ENCODE assay signal across 17 cellular contexts in genomic region chr12:53204351-53204750, GRCh38. TPM values are rescaled to one million over a fixed set of nuclear protein-coding genes. Genes with fewer than 3 reads are reported as not detected.
A peak's percentile ranks its signal among the peaks of the same experiment; 100 is the strongest.
DNase-seq lines count a peak whose midpoint lies in the region; ATAC-seq and TF ChIP-seq lines count a peak whose summit lies in the region.
"Had no signal": no experiment of that assay in that cellular context is flagged by ENCODE, and none has a peak within 500 bp of the region (broad histone marks: within the 10 kb centered on the region; RNA-seq: fewer than 3 reads in every experiment).

No MANE protein-coding gene starts in this region.

- no peak for DNase-seq in activated CD4-positive, alpha-beta T cell treated with anti-CD3 and anti-CD28 coated beads, Interleukin-2, amount 10 ng/mL, durations not matched to agents 24 days and 14 days
- DNase-seq in activated CD4-positive, alpha-beta T cell treated with anti-CD3 and anti-CD28 coated beads, Interleukin-2, amount 50 U/mL, for 4 hours, result no peak
- DNase-seq in activated CD8-positive, alpha-beta T cell treated with anti-CD3 and anti-CD28 coated beads for 36 hours, result no peak
- no peak for DNase-seq in naive thymus-derived CD4-positive, alpha-beta T cell
- DNase-seq in stimulated activated CD4-positive, alpha-beta T cell treated with anti-CD3 and anti-CD28 coated beads, Interleukin-1b, Interleukin-23, amount 100 ng/mL, for 48 hours, result no peak
- DNase-seq: activated naive CD4-positive, alpha-beta T cell; brain microvascular endothelial cell; dermis blood vessel endothelial cell; NCI-H2081; NCI-H524; stimulated activated naive CD8-positive, alpha-beta T cell treated with anti-CD3 and anti-CD28 coated beads, Interleukin-15, Interleukin-2, amounts not matched to agents 100 U/mL and 50 U/mL, for 24 hours had no signal

- CTCF ChIA-PET in activated CD8-positive, alpha-beta T cell treated with anti-CD3 and anti-CD28 coated beads for 36 hours (lab: Charles Lee), result interaction anchor here (0.6 to 2.1 kb wide), 6 partner anchors 9 to 56 kb away, joined by 3 to 5 read pairs (median 3); no protein-coding TSS in a partner anchor
- CTCF ChIA-PET in naive thymus-derived CD4-positive, alpha-beta T cell (lab: Charles Lee), result interaction anchor here (0.8 to 10.2 kb wide), 6 partner anchors 7 to 1084 kb away, joined by 3 to 88 read pairs (median 4); partner anchors contain the start of gene ITGB7

- peaks cover 76 to 82% of the 10 kb centered on the region in 2 donors for H3K4me1 ChIP-seq in naive thymus-derived CD4-positive, alpha-beta T cell (ENCODE audit: control insufficient read depth in 2 of 2, insufficient read depth in 2 of 2, low read length in 2 of 2)
- H3K4me1 ChIP-seq: A549 had no signal

- H3K4me3 Mint-ChIP-seq in activated CD4-positive, alpha-beta T cell treated with anti-CD3 and anti-CD28 coated beads, Interleukin-2, amount 10 ng/mL, durations not matched to agents 24 days and 14 days, result peak overlapping the region; percentile 66
- peak overlapping the region; percentile 60 to 94 (median 85) for H3K4me3 Mint-ChIP-seq in IgD-negative memory B cell
- H3K4me3 Mint-ChIP-seq in activated CD8-positive, alpha-beta T cell treated with anti-CD3 and anti-CD28 coated beads for 36 hours, result peak overlapping the region; percentile 24
- peak overlapping the region; percentile 33 to 92 (median 84) for H3K4me3 Mint-ChIP-seq in naive thymus-derived CD4-positive, alpha-beta T cell

- intact Hi-C loops in activated CD4-positive, alpha-beta T cell treated with anti-CD3 and anti-CD28 coated beads, Interleukin-2, amount 10 ng/mL, durations not matched to agents 24 days and 14 days (cut with micrococcal nuclease), result no loop called here
- intact Hi-C loops in activated CD8-positive, alpha-beta T cell treated with anti-CD3 and anti-CD28 coated beads for 36 hours (cut with micrococcal nuclease), result no loop called here
- intact Hi-C loops in naive thymus-derived CD4-positive, alpha-beta T cell (cut with micrococcal nuclease), result no loop called here

- H3K4me3 ChIP-seq in naive thymus-derived CD4-positive, alpha-beta T cell (ENCODE audit: low read length), result no peak overlapping the region
- H3K4me3 ChIP-seq: A549, SJSA1 had no signal

- TF ChIP-seq CTCF in activated CD8-positive, alpha-beta T cell treated with anti-CD3 and anti-CD28 coated beads for 36 hours (IDR thresholded peaks at IDR 0.05), result no peak

- H3K27me3 ChIP-seq in naive thymus-derived CD4-positive, alpha-beta T cell (ENCODE audit: control insufficient read depth in 2 of 2, insufficient read depth in 2 of 2, low read length in 2 of 2), result no peaks in the 10 kb centered on the region
- H3K27me3 ChIP-seq: brain microvascular endothelial cell, SJSA1 had no signal

- POLR2A ChIA-PET in activated CD8-positive, alpha-beta T cell treated with anti-CD3 and anti-CD28 coated beads for 36 hours (lab: Charles Lee), result interaction anchor here (8.1 kb wide), 1 partner anchor 14 kb away, joined by 78 read pairs; no protein-coding TSS in a partner anchor
- POLR2A ChIA-PET in naive thymus-derived CD4-positive, alpha-beta T cell (lab: Charles Lee), result interaction anchor here (0.7 to 10.4 kb wide), 7 partner anchors 8 to 91 kb away, joined by 3 to 217 read pairs (median 5); partner anchors contain the start of genes CSAD, PFDN5 and ZNF740

- H3K4me1 Mint-ChIP-seq in activated CD4-positive, alpha-beta T cell treated with anti-CD3 and anti-CD28 coated beads, Interleukin-2, amount 10 ng/mL, durations not matched to agents 24 days and 14 days, result peaks cover 69% of the 10 kb centered on the region
- peaks cover 46 to 62% (median 59%) of the 10 kb centered on the region in 3 donors for H3K4me1 Mint-ChIP-seq in IgD-negative memory B cell
- peaks cover 78% of the 10 kb centered on the region for H3K4me1 Mint-ChIP-seq in activated CD8-positive, alpha-beta T cell treated with anti-CD3 and anti-CD28 coated beads for 36 hours (ENCODE audit: low read depth)
- peaks cover 57 to 91% (median 78%) of the 10 kb centered on the region in 7 donors for H3K4me1 Mint-ChIP-seq in naive thymus-derived CD4-positive, alpha-beta T cell

- peak overlapping the region; percentile 59 for H3K27ac Mint-ChIP-seq in activated CD4-positive, alpha-beta T cell treated with anti-CD3 and anti-CD28 coated beads, Interleukin-2, amount 10 ng/mL, durations not matched to agents 24 days and 14 days
- no peak overlapping the region for H3K27ac Mint-ChIP-seq in IgD-negative memory B cell
- peak overlapping the region; percentile 46 for H3K27ac Mint-ChIP-seq in activated CD8-positive, alpha-beta T cell treated with anti-CD3 and anti-CD28 coated beads for 36 hours
- H3K27ac Mint-ChIP-seq in naive thymus-derived CD4-positive, alpha-beta T cell, result peak overlapping the region in 8 of 9 donors; percentile 21 to 89 (median 86)

- no peak for ATAC-seq in activated CD8-positive, alpha-beta T cell treated with anti-CD3 and anti-CD28 coated beads for 36 hours
- ATAC-seq in naive thymus-derived CD4-positive, alpha-beta T cell, result no peak
- ATAC-seq in HG03378 (IDR thresholded peaks at IDR 0.05; ENCODE audit: unreplicated experiment) (no peak), GM18520 (IDR thresholded peaks at IDR 0.05; ENCODE audit: unreplicated experiment) (no peak)
- ATAC-seq: A549; left lobe of liver; stimulated activated naive CD8-positive, alpha-beta T cell treated with anti-CD3 and anti-CD28 coated beads, Interleukin-15, Interleukin-2, amounts not matched to agents 100 U/mL and 50 U/mL, for 24 hours had no signal

- H3K27ac ChIP-seq in naive thymus-derived CD4-positive, alpha-beta T cell (ENCODE audit: low read depth, low read length), result peak overlapping the region; percentile 85
- H3K27ac ChIP-seq: A549, brain microvascular endothelial cell, SJSA1 had no signal

- no peaks in the 10 kb centered on the region for H3K27me3 Mint-ChIP-seq in activated CD4-positive, alpha-beta T cell treated with anti-CD3 and anti-CD28 coated beads, Interleukin-2, amount 10 ng/mL, durations not matched to agents 24 days and 14 days
- peaks cover 2% of the 10 kb centered on the region for H3K27me3 Mint-ChIP-seq in IgD-negative memory B cell
- no peaks in the 10 kb centered on the region for H3K27me3 Mint-ChIP-seq in activated CD8-positive, alpha-beta T cell treated with anti-CD3 and anti-CD28 coated beads for 36 hours
- no peaks in the 10 kb centered on the region for H3K27me3 Mint-ChIP-seq in naive thymus-derived CD4-positive, alpha-beta T cell

- no peaks in the 10 kb centered on the region for H3K9me3 Mint-ChIP-seq in activated CD4-positive, alpha-beta T cell treated with anti-CD3 and anti-CD28 coated beads, Interleukin-2, amount 10 ng/mL, durations not matched to agents 24 days and 14 days
- H3K9me3 Mint-ChIP-seq in IgD-negative memory B cell, result no peaks in the 10 kb centered on the region
- no peaks in the 10 kb centered on the region for H3K9me3 Mint-ChIP-seq in activated CD8-positive, alpha-beta T cell treated with anti-CD3 and anti-CD28 coated beads for 36 hours
- H3K9me3 Mint-ChIP-seq in naive thymus-derived CD4-positive, alpha-beta T cell, result no peaks in the 10 kb centered on the region

- H3K9me3 ChIP-seq in naive thymus-derived CD4-positive, alpha-beta T cell (ENCODE audit: control insufficient read depth in 2 of 3, low read length in 3 of 3), result no peaks in the 10 kb centered on the region
- H3K9me3 ChIP-seq: A549, SJSA1 had no signal

- H3K36me3 Mint-ChIP-seq in activated CD4-positive, alpha-beta T cell treated with anti-CD3 and anti-CD28 coated beads, Interleukin-2, amount 10 ng/mL, durations not matched to agents 24 days and 14 days (ENCODE audit: low read depth), result peaks cover 38% of the 10 kb centered on the region
- peaks cover 13% of the 10 kb centered on the region for H3K36me3 Mint-ChIP-seq in IgD-negative memory B cell
- H3K36me3 Mint-ChIP-seq in activated CD8-positive, alpha-beta T cell treated with anti-CD3 and anti-CD28 coated beads for 36 hours (ENCODE audit: low read depth), result peaks cover 45% of the 10 kb centered on the region
- peaks cover 3 to 55% (median 10%) of the 10 kb centered on the region in 5 donors for H3K36me3 Mint-ChIP-seq in naive thymus-derived CD4-positive, alpha-beta T cell

- peaks cover 6 to 7% (median 6%) of the 10 kb centered on the region in 3 experiments for H3K36me3 ChIP-seq in naive thymus-derived CD4-positive, alpha-beta T cell (ENCODE audit: control insufficient read depth in 2 of 3, insufficient read depth in 3 of 3, low read length in 3 of 3)
- H3K36me3 ChIP-seq: brain microvascular endothelial cell, SJSA1 had no signal

RNA-seq across cellular contexts. Expression of gene ITGB7, which starts 2.7 kb away (rescaled TPM):
- total RNA-seq in activated CD4-positive, alpha-beta T cell treated with anti-CD3 and anti-CD28 coated beads, Interleukin-2, amount 10 ng/mL, durations not matched to agents 24 days and 14 days, result 226 and 239 TPM in 2 replicates
- polyA plus RNA-seq in IgD-negative memory B cell, result 238 TPM
- 100 to 1,000 TPM; 121 to 137 TPM for total RNA-seq in activated CD8-positive, alpha-beta T cell treated with anti-CD3 and anti-CD28 coated beads for 36 hours
- total RNA-seq in naive thymus-derived CD4-positive, alpha-beta T cell, result 100 to 1,000 TPM; 208 to 760 (median 408) TPM
- 100 to 1,000 TPM; 191 to 205 TPM for polyA plus RNA-seq in naive thymus-derived CD4-positive, alpha-beta T cell

RNA-seq across cellular contexts. Expression of gene CSAD, which starts 23.6 kb away (rescaled TPM):
- total RNA-seq in activated CD4-positive, alpha-beta T cell treated with anti-CD3 and anti-CD28 coated beads, Interleukin-2, amount 10 ng/mL, durations not matched to agents 24 days and 14 days, result 21.6 and 25.6 TPM in 2 replicates
- 0.58 TPM for polyA plus RNA-seq in IgD-negative memory B cell
- total RNA-seq in activated CD8-positive, alpha-beta T cell treated with anti-CD3 and anti-CD28 coated beads for 36 hours, result 10 to 100 TPM; 13.8 to 18.6 TPM
- total RNA-seq in naive thymus-derived CD4-positive, alpha-beta T cell, result 10 to 100 TPM; 34.1 to 76.3 (median 69.1) TPM
- 1 to 10 TPM; 1.3 to 2.1 TPM for polyA plus RNA-seq in naive thymus-derived CD4-positive, alpha-beta T cell

RNA-seq across cellular contexts. Expression of gene ZNF740, which starts 23.8 kb away (rescaled TPM):
- total RNA-seq in activated CD4-positive, alpha-beta T cell treated with anti-CD3 and anti-CD28 coated beads, Interleukin-2, amount 10 ng/mL, durations not matched to agents 24 days and 14 days, result 44.0 and 50.5 TPM in 2 replicates
- 5.0 TPM for polyA plus RNA-seq in IgD-negative memory B cell
- 10 to 100 TPM; 31.3 to 35.9 TPM for total RNA-seq in activated CD8-positive, alpha-beta T cell treated with anti-CD3 and anti-CD28 coated beads for 36 hours
- total RNA-seq in naive thymus-derived CD4-positive, alpha-beta T cell, result 100 to 1,000 TPM in 2 of 5 experiments, 10 to 100 TPM in 3; 37.2 to 135 (median 49.5) TPM
- 1 to 10 TPM; 3.6 to 3.8 TPM for polyA plus RNA-seq in naive thymus-derived CD4-positive, alpha-beta T cell

RNA-seq across cellular contexts. Expression of gene RARG, which starts 27.7 kb away (rescaled TPM):
- total RNA-seq in activated CD4-positive, alpha-beta T cell treated with anti-CD3 and anti-CD28 coated beads, Interleukin-2, amount 10 ng/mL, durations not matched to agents 24 days and 14 days, result 57.2 and 58.5 TPM in 2 replicates
- 4.8 TPM for polyA plus RNA-seq in IgD-negative memory B cell
- 10 to 100 TPM; 19.7 to 20.3 TPM for total RNA-seq in activated CD8-positive, alpha-beta T cell treated with anti-CD3 and anti-CD28 coated beads for 36 hours
- 10 to 100 TPM; 22.4 to 73.1 (median 57.4) TPM for total RNA-seq in naive thymus-derived CD4-positive, alpha-beta T cell
- polyA plus RNA-seq in naive thymus-derived CD4-positive, alpha-beta T cell, result 10 to 100 TPM in 1 of 2 donors, 1 to 10 TPM in 1; 6.4 to 17.2 TPM

Comparison
In these comparisons a context has a peak if more than half of its experiments do, and no peak if none do; other contexts are left out.
1. H3K27ac Mint-ChIP-seq: peak in activated CD4-positive, alpha-beta T cell treated with anti-CD3 and anti-CD28 coated beads, Interleukin-2, amount 10 ng/mL, durations not matched to agents 24 days and 14 days (single experiment), activated CD8-positive, alpha-beta T cell treated with anti-CD3 and anti-CD28 coated beads for 36 hours (single experiment) and naive thymus-derived CD4-positive, alpha-beta T cell (8 of 9); none in IgD-negative memory B cell (0 of 3).
2. H3K4me3 Mint-ChIP-seq: peak in every context shown above with its lines; median percentile 85 in IgD-negative memory B cell; 84 in naive thymus-derived CD4-positive, alpha-beta T cell; 66 in activated CD4-positive, alpha-beta T cell treated with anti-CD3 and anti-CD28 coated beads, Interleukin-2, amount 10 ng/mL, durations not matched to agents 24 days and 14 days; 24 in activated CD8-positive, alpha-beta T cell treated with anti-CD3 and anti-CD28 coated beads for 36 hours.